1 cellular context compared by ENCODE assay signal in genomic region chr17:81057079-81057730, GRCh38.
TF ChIP-seq lines count a peak whose summit lies in the region.

No MANE protein-coding gene starts in this region.

TF ChIP-seq in K562, 482 proteins besides CTCF, POLR2A, EP300 and RAD21 (continued from another document and continues in another):
- no peak for TF ChIP-seq ZNF407 (IDR thresholded peaks at IDR 0.05; ENCODE audit: low read depth)
- TF ChIP-seq HNRNPL (IDR thresholded peaks at IDR 0.05; ENCODE audit: low read depth, low read length): no peak
- no peak for TF ChIP-seq BCOR (IDR thresholded peaks at IDR 0.05)
- no peak for TF ChIP-seq DPF2 (IDR thresholded peaks at IDR 0.05)
- TF ChIP-seq SRSF3 (IDR thresholded peaks at IDR 0.05; ENCODE audit: insufficient read depth, low read length): no peak
- TF ChIP-seq CXXC5 (CRISPR knock-in tag; IDR thresholded peaks at IDR 0.05): peak; percentile 69
- no peak for TF ChIP-seq ZNF175 (CRISPR knock-in tag; IDR thresholded peaks at IDR 0.05; ENCODE audit: low read depth)
- TF ChIP-seq ARID3B (CRISPR knock-in tag; IDR thresholded peaks at IDR 0.05; ENCODE audit: borderline replicate concordance): no peak
- TF ChIP-seq POU5F1 (IDR thresholded peaks at IDR 0.05; ENCODE audit: borderline replicate concordance, low read depth, low read length, partially characterized antibody): no peak
- peak; percentile 94 for TF ChIP-seq TRIM28 (IDR thresholded peaks at IDR 0.05)
- TF ChIP-seq ZNF121 (CRISPR knock-in tag; conservative IDR thresholded peaks at IDR 0.05): no peak
- TF ChIP-seq RBM14 (IDR thresholded peaks at IDR 0.05; ENCODE audit: borderline replicate concordance, insufficient read depth, low read depth, low read length): no peak
- no peak for TF ChIP-seq PREB (CRISPR knock-in tag; IDR thresholded peaks at IDR 0.05)
- no peak for TF ChIP-seq TFAM (CRISPR knock-in tag; conservative IDR thresholded peaks at IDR 0.05)
- TF ChIP-seq CREB5 (CRISPR knock-in tag; IDR thresholded peaks at IDR 0.05): no peak
- no peak for TF ChIP-seq ZNF398 (CRISPR knock-in tag; IDR thresholded peaks at IDR 0.05)
- 0 out of 2 replicates have a peak, but pooled peaks have one; percentile 63 for TF ChIP-seq TARDBP (IDR thresholded peaks at IDR 0.05)
- TF ChIP-seq VEZF1 (CRISPR knock-in tag; IDR thresholded peaks at IDR 0.05): peak; percentile 89
- no peak for TF ChIP-seq CREB3L1 (IDR thresholded peaks at IDR 0.05; ENCODE audit: borderline replicate concordance, low read depth)
- peak; percentile 65 for TF ChIP-seq CBFA2T3 (IDR thresholded peaks at IDR 0.05)
- no peak for TF ChIP-seq MITF (IDR thresholded peaks at IDR 0.05)
- TF ChIP-seq HDAC6 (IDR thresholded peaks at IDR 0.05; ENCODE audit: low read depth, low read length): no peak
- no peak; the same call in 1 of the 2 replicates for TF ChIP-seq ZNF395 (CRISPR knock-in tag; IDR thresholded peaks at IDR 0.05)
- TF ChIP-seq ZNF696 (CRISPR knock-in tag; conservative IDR thresholded peaks at IDR 0.05): no peak
- peak; percentile 59; the same call in 1 of the 2 replicates for TF ChIP-seq ZNF589 (CRISPR knock-in tag; IDR thresholded peaks at IDR 0.05; ENCODE audit: low read depth)
- no peak for TF ChIP-seq ELF4 (CRISPR knock-in tag; IDR thresholded peaks at IDR 0.05)
- TF ChIP-seq PHF8 (IDR thresholded peaks at IDR 0.05; ENCODE audit: borderline replicate concordance, low read length): no peak
- no peak for TF ChIP-seq GTF2B (IDR thresholded peaks at IDR 0.05; ENCODE audit: extremely low read depth, insufficient read length)
- TF ChIP-seq MEIS2 (IDR thresholded peaks at IDR 0.05; ENCODE audit: partially characterized antibody): peak; percentile 29
- peak; percentile 31; the same call in 1 of the 2 replicates for TF ChIP-seq CEBPB (tag; IDR thresholded peaks at IDR 0.05)
- TF ChIP-seq EP400 (IDR thresholded peaks at IDR 0.05): peak; percentile 20; the same call in 1 of the 2 replicates
- no peak for TF ChIP-seq HEY1 (CRISPR knock-in tag; IDR thresholded peaks at IDR 0.05; ENCODE audit: borderline replicate concordance)
- TF ChIP-seq FOXP1 (CRISPR knock-in tag; IDR thresholded peaks at IDR 0.05): no peak
- TF ChIP-seq PURB (CRISPR knock-in tag; IDR thresholded peaks at IDR 0.05; ENCODE audit: low read depth): no peak
- TF ChIP-seq STAT5A (IDR thresholded peaks at IDR 0.05; ENCODE audit: borderline replicate concordance, low read length): no peak
